In genomic region chr19:35902870-35903475, GRCh38 we compare ENCODE assay signal across 2 cellular contexts.
TF ChIP-seq lines count a peak whose summit lies in the region.

No MANE protein-coding gene starts in this region.

TF ChIP-seq in A549, 52 proteins besides CTCF, POLR2A, EP300 and RAD21:
- TF ChIP-seq ESRRA (IDR thresholded peaks at IDR 0.05; ENCODE audit: borderline replicate concordance, low read length) (no peak), ZC3H11A (IDR thresholded peaks at IDR 0.05) (no peak), HOXB13 (CRISPR knock-in tag; IDR thresholded peaks at IDR 0.05; ENCODE audit: low read depth) (no peak), RNF2 (IDR thresholded peaks at IDR 0.05; ENCODE audit: borderline replicate concordance, low read depth) (no peak), EHF (CRISPR knock-in tag; IDR thresholded peaks at IDR 0.05) (no peak), ZFP36 (IDR thresholded peaks at IDR 0.05; ENCODE audit: borderline replicate concordance, partially characterized antibody) (no peak), CHD4 (IDR thresholded peaks at IDR 0.05; ENCODE audit: borderline replicate concordance) (no peak), ZSCAN20 (CRISPR knock-in tag; IDR thresholded peaks at IDR 0.05) (no peak), FOSL2 (IDR thresholded peaks at IDR 0.05) (no peak), FOSL2 (CRISPR knock-in tag; IDR thresholded peaks at IDR 0.05) (no peak), KDM5A (IDR thresholded peaks at IDR 0.05) (no peak), HOXA7 (CRISPR knock-in tag; IDR thresholded peaks at IDR 0.05) (no peak), PHF8 (IDR thresholded peaks at IDR 0.05; ENCODE audit: borderline replicate concordance, low read depth) (no peak)
- TF ChIP-seq, protein P1, sequence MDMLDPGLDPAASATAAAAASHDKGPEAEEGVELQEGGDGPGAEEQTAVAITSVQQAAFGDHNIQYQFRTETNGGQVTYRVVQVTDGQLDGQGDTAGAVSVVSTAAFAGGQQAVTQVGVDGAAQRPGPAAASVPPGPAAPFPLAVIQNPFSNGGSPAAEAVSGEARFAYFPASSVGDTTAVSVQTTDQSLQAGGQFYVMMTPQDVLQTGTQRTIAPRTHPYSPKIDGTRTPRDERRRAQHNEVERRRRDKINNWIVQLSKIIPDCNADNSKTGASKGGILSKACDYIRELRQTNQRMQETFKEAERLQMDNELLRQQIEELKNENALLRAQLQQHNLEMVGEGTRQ (IDR thresholded peaks at IDR 0.05), result no peak
TF ChIP-seq in A549: peak in this region for 0.

TF ChIP-seq in K562, 482 proteins besides CTCF, POLR2A, EP300 and RAD21:
- TF ChIP-seq ZNF23 (CRISPR knock-in tag; IDR thresholded peaks at IDR 0.05), result no peak
- no peak for TF ChIP-seq TEAD2 (tag; IDR thresholded peaks at IDR 0.05)
- 0 out of 2 replicates have a peak, but pooled peaks have one; percentile 28 for TF ChIP-seq BCOR (IDR thresholded peaks at IDR 0.05)
- peak; percentile 88 for TF ChIP-seq ZNF121 (CRISPR knock-in tag; conservative IDR thresholded peaks at IDR 0.05)
- no peak for TF ChIP-seq ZNF311 (CRISPR knock-in tag; IDR thresholded peaks at IDR 0.05)
- TF ChIP-seq, protein P2, sequence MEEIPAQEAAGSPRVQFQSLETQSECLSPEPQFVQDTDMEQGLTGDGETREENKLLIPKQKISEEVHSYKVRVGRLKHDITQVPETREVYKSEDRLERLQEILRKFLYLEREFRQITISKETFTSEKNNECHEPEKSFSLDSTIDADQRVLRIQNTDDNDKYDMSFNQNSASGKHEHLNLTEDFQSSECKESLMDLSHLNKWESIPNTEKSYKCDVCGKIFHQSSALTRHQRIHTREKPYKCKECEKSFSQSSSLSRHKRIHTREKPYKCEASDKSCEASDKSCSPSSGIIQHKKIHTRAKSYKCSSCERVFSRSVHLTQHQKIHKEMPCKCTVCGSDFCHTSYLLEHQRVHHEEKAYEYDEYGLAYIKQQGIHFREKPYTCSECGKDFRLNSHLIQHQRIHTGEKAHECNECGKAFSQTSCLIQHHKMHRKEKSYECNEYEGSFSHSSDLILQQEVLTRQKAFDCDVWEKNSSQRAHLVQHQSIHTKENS (CRISPR knock-in tag; IDR thresholded peaks at IDR 0.05), result no peak
